Comparison of ENCODE assay signal across 8 cellular contexts in genomic region chr5:40570408-40571129, GRCh38.
A peak's percentile ranks its signal among the peaks of the same experiment; 100 is the strongest.
DNase-seq lines count a peak whose midpoint lies in the region; ATAC-seq and TF ChIP-seq lines count a peak whose summit lies in the region.

No MANE protein-coding gene starts in this region.

- H3K27ac ChIP-seq in testis (no peak overlapping the region), SK-N-SH (ENCODE audit: low read depth in 2 of 2, low read length in 1 of 2) (no peak overlapping the region)

- no peak overlapping the region for H3K9ac ChIP-seq in SK-N-SH

- DNase-seq in CD1c-positive myeloid dendritic cell (ENCODE audit: extremely low spot score) = peak; percentile 12
- peak; percentile 77 to 82 for DNase-seq in foreskin fibroblast
- DNase-seq in NK-92 (lab: John Stamatoyannopoulos, UW; ENCODE audit: unreplicated experiment) = no peak
- DNase-seq in testis = no peak
- DNase-seq in NCI-H1436 (lab: John Stamatoyannopoulos, UW) = no peak
- DNase-seq in SK-N-SH = no peak

- H3K9me2 ChIP-seq in SK-N-SH = no peaks in the 10 kb centered on the region

- ATAC-seq in GM19467 (IDR thresholded peaks at IDR 0.05; ENCODE audit: unreplicated experiment) (peak; percentile 72), HG03442 (IDR thresholded peaks at IDR 0.05; ENCODE audit: unreplicated experiment) (peak; percentile 84)

- intact Hi-C loops in testis (cut with DNase I; ENCODE audit: low total_unique reads) = no loop called here

- WGBS in testis, 2 donors = 83 to 90% methylated on average over 2 of the region's 2 CpGs
- 17% methylated on average over 2 of the region's 2 CpGs for WGBS in SK-N-SH (ENCODE audit: low lambda C conversion rate)

- no peak overlapping the region for H3K4me2 ChIP-seq in SK-N-SH

- H4K20me1 ChIP-seq in SK-N-SH (ENCODE audit: insufficient read depth) = no peaks in the 10 kb centered on the region

- H2AFZ ChIP-seq in SK-N-SH (ENCODE audit: low read depth) = no peak overlapping the region

- no peaks in the 10 kb centered on the region for H3K79me2 ChIP-seq in SK-N-SH (ENCODE audit: insufficient read depth)

- TF ChIP-seq CTCF in foreskin fibroblast (IDR thresholded peaks at IDR 0.05; ENCODE audit: low read depth, low read length) = no peak
- no peak for TF ChIP-seq CTCF in testis (IDR thresholded peaks at IDR 0.05)
- TF ChIP-seq CTCF in SK-N-SH (IDR thresholded peaks at IDR 0.05) = no peak

- TF ChIP-seq RAD21 in SK-N-SH (IDR thresholded peaks at IDR 0.05; ENCODE audit: low read length) = no peak

- H3K4me3 ChIP-seq in foreskin fibroblast (ENCODE audit: low read depth in 1 of 2, low read length in 2 of 2) (no peak overlapping the region), testis (no peak overlapping the region), SK-N-SH (ENCODE audit: low read depth in 2 of 2, low read length in 1 of 2) (no peak overlapping the region)

- POLR2A ChIA-PET in SK-N-SH (lab: Yijun Ruan, JAX) = no interaction called here

- H3F3A ChIP-seq in SK-N-SH (replicated peaks; ENCODE audit: insufficient read depth) = no peaks in the 10 kb centered on the region

- H3K9me3 ChIP-seq in testis = no peaks in the 10 kb centered on the region
- no peaks in the 10 kb centered on the region for H3K9me3 ChIP-seq in SK-N-SH

- TF ChIP-seq POLR2A in testis (IDR thresholded peaks at IDR 0.05) = no peak

- no peak for TF ChIP-seq EP300 in SK-N-SH (IDR thresholded peaks at IDR 0.05; ENCODE audit: borderline replicate concordance in 1 of 2, low read depth in 1 of 2, low read length in 1 of 2)

- H3K27me3 ChIP-seq in testis = no peaks in the 10 kb centered on the region
- H3K27me3 ChIP-seq in SK-N-SH (ENCODE audit: insufficient read depth) = peaks cover 7% of the 10 kb centered on the region; the same call in 1 of the 2 replicates

- no peaks in the 10 kb centered on the region for H3K4me1 ChIP-seq in testis
- no peaks in the 10 kb centered on the region for H3K4me1 ChIP-seq in SK-N-SH (ENCODE audit: control insufficient read depth in 1 of 2, insufficient read depth in 2 of 2, low read depth in 1 of 2, low read length in 1 of 2)

- H3K36me3 ChIP-seq in testis (ENCODE audit: low read depth, missing control alignments) (no peaks in the 10 kb centered on the region), SK-N-SH (replicated peaks in 1 of 2; ENCODE audit: control insufficient read depth in 1 of 2, insufficient read depth in 2 of 2, low read length in 1 of 2) (no peaks in the 10 kb centered on the region)

- CTCF ChIA-PET in SK-N-SH (lab: Yijun Ruan, JAX) = interaction anchor here (0.8 kb wide), 1 partner anchor 1286 kb away, joined by 3 read pairs; no protein-coding TSS in a partner anchor

TF ChIP-seq in SK-N-SH, 30 proteins besides CTCF, POLR2A, EP300 and RAD21:
- TF ChIP-seq ELF1 (IDR thresholded peaks at IDR 0.05) (no peak), MXI1 (IDR thresholded peaks at IDR 0.05; ENCODE audit: low read depth, low read length) (no peak), PBX3 (IDR thresholded peaks at IDR 0.05) (no peak)

Comparison
In these comparisons a context has a peak if more than half of its experiments do, and no peak if none do; other contexts are left out.
1. DNase-seq: peak in CD1c-positive myeloid dendritic cell (single experiment) and foreskin fibroblast (2 of 2); none in NK-92 (single experiment), testis (single experiment), NCI-H1436 (single experiment) and SK-N-SH (single experiment).